ENCODE assay signal across 14 cellular contexts in genomic region chr11:121741316-121741715, GRCh38.
DNase-seq lines count a peak whose midpoint lies in the region; ATAC-seq and TF ChIP-seq lines count a peak whose summit lies in the region.
"Had no signal": no experiment of that assay in that cellular context is flagged by ENCODE, and none has a peak within 500 bp of the region (broad histone marks: within the 10 kb centered on the region; RNA-seq: fewer than 3 reads in every experiment).

No MANE protein-coding gene starts in this region.

- 17% methylated on average over 5 of the region's 5 CpGs for WGBS in esophagus muscularis mucosa

- peaks cover 0 to 13% (median 4%) of the 10 kb centered on the region in 4 donors for H3K9me3 ChIP-seq in esophagus muscularis mucosa
- H3K9me3 ChIP-seq in lower lobe of right lung = no peaks in the 10 kb centered on the region
- peaks cover 3 to 5% of the 10 kb centered on the region in 2 donors for H3K9me3 ChIP-seq in stomach smooth muscle (ENCODE audit: control insufficient read depth in 2 of 2, low read length in 2 of 2)

- no peak for TF ChIP-seq EP300 in esophagus muscularis mucosa (IDR thresholded peaks at IDR 0.05)

- no peaks in the 10 kb centered on the region for H3K4me1 Mint-ChIP-seq in GM23338
- H3K4me1 Mint-ChIP-seq: activated B cell treated with CpG ODN at 0.5 μM for 24 hours had no signal

- no peaks in the 10 kb centered on the region for H3F3A ChIP-seq in GM23338 (replicated peaks; ENCODE audit: low read depth)

- H3K9me3 Mint-ChIP-seq in GM23338 = peaks cover 16% of the 10 kb centered on the region; the same call in 2 of the 3 replicates

- H3K27me3 ChIP-seq in GM23338 (ENCODE audit: insufficient read depth) (no peaks in the 10 kb centered on the region), esophagus muscularis mucosa (no peaks in the 10 kb centered on the region), lower lobe of right lung (ENCODE audit: low read depth) (no peaks in the 10 kb centered on the region), stomach smooth muscle (ENCODE audit: control insufficient read depth in 1 of 2, insufficient read depth in 2 of 2, low read length in 2 of 2) (no peaks in the 10 kb centered on the region)
- H3K27me3 ChIP-seq: SJCRH30 had no signal

- H3K27ac ChIP-seq in GM23338 (ENCODE audit: low read depth) (no peak overlapping the region), esophagus muscularis mucosa (replicated peaks in 1 of 4) (peak overlapping the region; percentile 81 to 85 (median 84)), lower lobe of right lung (peak overlapping the region; percentile 58), stomach smooth muscle (ENCODE audit: low read length) (peak overlapping the region; percentile 76)
- H3K27ac ChIP-seq: SJCRH30 had no signal

- peak overlapping the region; percentile 57 to 64 for H3K9ac ChIP-seq in stomach smooth muscle (ENCODE audit: low read length in 2 of 2)

- no peak overlapping the region for H3K27ac Mint-ChIP-seq in GM23338
- H3K27ac Mint-ChIP-seq: activated B cell treated with CpG ODN at 0.5 μM for 24 hours had no signal

- intact Hi-C loops in esophagus muscularis mucosa (cut with DNase I) (no loop called here), lower lobe of right lung (cut with DNase I) (no loop called here)

- H3K4me3 Mint-ChIP-seq in GM23338 = no peak overlapping the region
- H3K4me3 Mint-ChIP-seq: activated B cell treated with CpG ODN at 0.5 μM for 24 hours had no signal

- H2AFZ ChIP-seq in GM23338 = peak overlapping the region; percentile 29; the same call in 1 of the 2 replicates

- H3K9me2 ChIP-seq in GM23338 (ENCODE audit: insufficient read depth) = peaks cover 7% of the 10 kb centered on the region; the same call in 1 of the 2 replicates

- no peaks in the 10 kb centered on the region for H4K20me1 ChIP-seq in GM23338 (replicated peaks; ENCODE audit: insufficient read depth)

- DNase-seq in GM23338 (ENCODE audit: low spot score) (no peak), esophagus muscularis mucosa (ENCODE audit: extremely low spot score) (peak; percentile 81), lower lobe of right lung (no peak), MV-4-11 (lab: John Stamatoyannopoulos, UW) (no peak), KBM-7 (no peak)
- DNase-seq: activated B cell treated with CpG ODN at 0.5 μM for 24 hours, DND-41, kidney glomerular epithelial cell, NCI-H1436 treated with DMSO at 0.1 percent for 48 hours, NCI-H748 treated with DMSO at 0.1 percent for 48 hours had no signal

- TF ChIP-seq POLR2A in esophagus muscularis mucosa (IDR thresholded peaks at IDR 0.05; ENCODE audit: low read depth) = no peak

- H3K27me3 Mint-ChIP-seq in GM23338 (ENCODE audit: insufficient read depth, low read depth, poor library complexity) = peaks cover 2% of the 10 kb centered on the region

- in situ Hi-C loops in KBM-7 (cut with MboI; ENCODE audit: low pct_unique_long_range_greater_than_20kb, low sequenced_read_pairs) = no loop called here

- no peak for TF ChIP-seq CTCF in GM23338 (conservative IDR thresholded peaks at IDR 0.05; ENCODE audit: low read depth in 2 of 2)
- TF ChIP-seq CTCF in esophagus muscularis mucosa (IDR thresholded peaks at IDR 0.05) = no peak
- no peak for TF ChIP-seq CTCF in lower lobe of right lung (IDR thresholded peaks at IDR 0.05)

- no peaks in the 10 kb centered on the region for H3K79me2 ChIP-seq in GM23338 (replicated peaks; ENCODE audit: insufficient read depth)

- H3K4me1 ChIP-seq in GM23338 (ENCODE audit: insufficient read depth) (no peaks in the 10 kb centered on the region), esophagus muscularis mucosa (peaks cover 21 to 35% (median 34%) of the 10 kb centered on the region in 4 donors), lower lobe of right lung (no peaks in the 10 kb centered on the region), stomach smooth muscle (ENCODE audit: control insufficient read depth, insufficient read depth, low read length) (peaks cover 20% of the 10 kb centered on the region)
- H3K4me1 ChIP-seq: SJCRH30 had no signal

- H3K36me3 ChIP-seq in GM23338 (ENCODE audit: insufficient read depth) (peaks cover 7% of the 10 kb centered on the region), esophagus muscularis mucosa (no peaks in the 10 kb centered on the region), lower lobe of right lung (no peaks in the 10 kb centered on the region), stomach smooth muscle (ENCODE audit: control insufficient read depth in 2 of 2, insufficient read depth in 2 of 2, low read length in 2 of 2) (no peaks in the 10 kb centered on the region)
- H3K36me3 ChIP-seq: SJCRH30 had no signal

- H3K36me3 Mint-ChIP-seq in GM23338 (ENCODE audit: low read depth) = peaks cover 5% of the 10 kb centered on the region; the same call in 1 of the 3 replicates

- no peak overlapping the region for H3K4me2 ChIP-seq in GM23338

- H3K4me3 ChIP-seq in GM23338 (no peak overlapping the region), esophagus muscularis mucosa (peak overlapping the region; percentile 4 to 25 (median 21)), lower lobe of right lung (no peak overlapping the region), stomach smooth muscle (ENCODE audit: low read length in 2 of 2) (peak overlapping the region; percentile 31 to 54)
- H3K4me3 ChIP-seq: SJCRH30 had no signal

- no peak for ATAC-seq in GM23338
- no peak for ATAC-seq in lower lobe of right lung
- no peak for ATAC-seq in HG03520 (IDR thresholded peaks at IDR 0.05; ENCODE audit: unreplicated experiment)
- no peak for ATAC-seq in esophagus mucosa

TF ChIP-seq in GM23338, 12 proteins besides CTCF, POLR2A, EP300 and RAD21:
- TF ChIP-seq NANOG (IDR thresholded peaks at IDR 0.05; ENCODE audit: borderline replicate concordance) = no peak
- no peak for TF ChIP-seq REST (IDR thresholded peaks at IDR 0.05; ENCODE audit: unreplicated experiment)
- TF ChIP-seq, protein P1, sequence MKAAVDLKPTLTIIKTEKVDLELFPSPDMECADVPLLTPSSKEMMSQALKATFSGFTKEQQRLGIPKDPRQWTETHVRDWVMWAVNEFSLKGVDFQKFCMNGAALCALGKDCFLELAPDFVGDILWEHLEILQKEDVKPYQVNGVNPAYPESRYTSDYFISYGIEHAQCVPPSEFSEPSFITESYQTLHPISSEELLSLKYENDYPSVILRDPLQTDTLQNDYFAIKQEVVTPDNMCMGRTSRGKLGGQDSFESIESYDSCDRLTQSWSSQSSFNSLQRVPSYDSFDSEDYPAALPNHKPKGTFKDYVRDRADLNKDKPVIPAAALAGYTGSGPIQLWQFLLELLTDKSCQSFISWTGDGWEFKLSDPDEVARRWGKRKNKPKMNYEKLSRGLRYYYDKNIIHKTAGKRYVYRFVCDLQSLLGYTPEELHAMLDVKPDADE (IDR thresholded peaks at IDR 0.05) = no peak
- no peak for TF ChIP-seq STAT1 (IDR thresholded peaks at IDR 0.05; ENCODE audit: unreplicated experiment)
- TF ChIP-seq EZH2phosphoT487 (IDR thresholded peaks at IDR 0.05; ENCODE audit: unreplicated experiment) = no peak

Comparison
In these comparisons a context has a peak if more than half of its experiments do, and no peak if none do; other contexts are left out.
1. H3K4me3 ChIP-seq: peak in esophagus muscularis mucosa (4 of 4) and stomach smooth muscle (2 of 2); none in GM23338 (single experiment) and lower lobe of right lung (single experiment).